In genomic region chr7:38541440-38541839, GRCh38 we compare ENCODE assay signal across 16 cellular contexts.
"Had no signal": no experiment of that assay in that cellular context is flagged by ENCODE, and none has a peak within 500 bp of the region (broad histone marks: within the 10 kb centered on the region; RNA-seq: fewer than 3 reads in every experiment).

No MANE protein-coding gene starts in this region.

- H3K9me3 ChIP-seq: prostate gland, sigmoid colon had no signal

- H3K9me3 Mint-ChIP-seq: activated naive CD4-positive, alpha-beta T cell treated with anti-CD3 and anti-CD28 coated beads, Interleukin-2, amount 50 U/mL, for 24 hours; activated T-cell treated with anti-CD3 and anti-CD28 coated beads, Interleukin-2, amount 50 U/mL, for 24 hours; central memory CD8-positive, alpha-beta T cell; naive thymus-derived CD8-positive, alpha-beta T cell; stimulated activated naive B cell treated with anti-CD40 and anti-IgM and Interleukin-4, amounts not matched to agents 10 μg/mL and 1 μg/mL and 100 μg/mL, for 72 hours; type B pancreatic cell had no signal

- DNase-seq: activated CD4-positive, alpha-beta T cell treated with anti-CD3 and anti-CD28 coated beads, Interleukin-2, amount 50 U/mL, for 4 hours; activated CD8-positive, alpha-beta memory T cell treated with anti-CD3 and anti-CD28 coated beads, Interleukin-2, amount 10 ng/mL, durations not matched to agents 7 days and 5 days; activated effector memory CD4-positive, alpha-beta T cell treated with Interleukin-2 at 50 U/mL for 16 hours; activated T-cell treated with anti-CD3 and anti-CD28 coated beads, Interleukin-2, amount 50 U/mL, for 24 hours; cortex of kidney; effector CD8-positive, alpha-beta T cell; mammary epithelial cell; naive thymus-derived CD8-positive, alpha-beta T cell; sigmoid colon; stimulated activated CD4-positive, alpha-beta T cell treated with anti-CD3 and anti-CD28 coated beads, Interleukin-2, amount 100 ng/mL, for 24 hours; stimulated activated naive B cell treated with anti-CD40 and anti-IgM and Interleukin-4, amounts not matched to agents 10 μg/mL and 1 μg/mL and 100 μg/mL, for 72 hours; substantia nigra had no signal

- H3K4me3 ChIP-seq: prostate gland, sigmoid colon had no signal

- H3K4me1 ChIP-seq: prostate gland, sigmoid colon had no signal

- H3K27ac Mint-ChIP-seq: activated CD8-positive, alpha-beta memory T cell treated with anti-CD3 and anti-CD28 coated beads, Interleukin-2, amount 10 ng/mL, durations not matched to agents 7 days and 5 days; activated naive CD4-positive, alpha-beta T cell treated with anti-CD3 and anti-CD28 coated beads, Interleukin-2, amount 50 U/mL, for 24 hours; activated T-cell treated with anti-CD3 and anti-CD28 coated beads, Interleukin-2, amount 50 U/mL, for 24 hours; naive thymus-derived CD8-positive, alpha-beta T cell; stimulated activated naive B cell treated with anti-CD40 and anti-IgM and Interleukin-4, amounts not matched to agents 10 μg/mL and 1 μg/mL and 100 μg/mL, for 72 hours; type B pancreatic cell had no signal

- H3K27me3 Mint-ChIP-seq: activated T-cell treated with anti-CD3 and anti-CD28 coated beads, Interleukin-2, amount 50 U/mL, for 24 hours had no signal

- H3K4me3 Mint-ChIP-seq: activated CD8-positive, alpha-beta memory T cell treated with anti-CD3 and anti-CD28 coated beads, Interleukin-2, amount 10 ng/mL, durations not matched to agents 7 days and 5 days; activated naive CD4-positive, alpha-beta T cell treated with anti-CD3 and anti-CD28 coated beads, Interleukin-2, amount 50 U/mL, for 24 hours; activated T-cell treated with anti-CD3 and anti-CD28 coated beads, Interleukin-2, amount 50 U/mL, for 24 hours; central memory CD8-positive, alpha-beta T cell; naive thymus-derived CD8-positive, alpha-beta T cell; stimulated activated naive B cell treated with anti-CD40 and anti-IgM and Interleukin-4, amounts not matched to agents 10 μg/mL and 1 μg/mL and 100 μg/mL, for 72 hours; type B pancreatic cell had no signal

- H3K27ac ChIP-seq: prostate gland, sigmoid colon had no signal

- H3K36me3 ChIP-seq: prostate gland, sigmoid colon had no signal

- H3K36me3 Mint-ChIP-seq: activated CD8-positive, alpha-beta memory T cell treated with anti-CD3 and anti-CD28 coated beads, Interleukin-2, amount 10 ng/mL, durations not matched to agents 7 days and 5 days; activated naive CD4-positive, alpha-beta T cell treated with anti-CD3 and anti-CD28 coated beads, Interleukin-2, amount 50 U/mL, for 24 hours; naive thymus-derived CD8-positive, alpha-beta T cell; stimulated activated naive B cell treated with anti-CD40 and anti-IgM and Interleukin-4, amounts not matched to agents 10 μg/mL and 1 μg/mL and 100 μg/mL, for 72 hours; type B pancreatic cell had no signal

- H3K4me1 Mint-ChIP-seq: activated naive CD4-positive, alpha-beta T cell treated with anti-CD3 and anti-CD28 coated beads, Interleukin-2, amount 50 U/mL, for 24 hours; central memory CD8-positive, alpha-beta T cell; naive thymus-derived CD8-positive, alpha-beta T cell; stimulated activated naive B cell treated with anti-CD40 and anti-IgM and Interleukin-4, amounts not matched to agents 10 μg/mL and 1 μg/mL and 100 μg/mL, for 72 hours had no signal

- H3K27me3 ChIP-seq: sigmoid colon had no signal
